In the genomic region with DNA sequence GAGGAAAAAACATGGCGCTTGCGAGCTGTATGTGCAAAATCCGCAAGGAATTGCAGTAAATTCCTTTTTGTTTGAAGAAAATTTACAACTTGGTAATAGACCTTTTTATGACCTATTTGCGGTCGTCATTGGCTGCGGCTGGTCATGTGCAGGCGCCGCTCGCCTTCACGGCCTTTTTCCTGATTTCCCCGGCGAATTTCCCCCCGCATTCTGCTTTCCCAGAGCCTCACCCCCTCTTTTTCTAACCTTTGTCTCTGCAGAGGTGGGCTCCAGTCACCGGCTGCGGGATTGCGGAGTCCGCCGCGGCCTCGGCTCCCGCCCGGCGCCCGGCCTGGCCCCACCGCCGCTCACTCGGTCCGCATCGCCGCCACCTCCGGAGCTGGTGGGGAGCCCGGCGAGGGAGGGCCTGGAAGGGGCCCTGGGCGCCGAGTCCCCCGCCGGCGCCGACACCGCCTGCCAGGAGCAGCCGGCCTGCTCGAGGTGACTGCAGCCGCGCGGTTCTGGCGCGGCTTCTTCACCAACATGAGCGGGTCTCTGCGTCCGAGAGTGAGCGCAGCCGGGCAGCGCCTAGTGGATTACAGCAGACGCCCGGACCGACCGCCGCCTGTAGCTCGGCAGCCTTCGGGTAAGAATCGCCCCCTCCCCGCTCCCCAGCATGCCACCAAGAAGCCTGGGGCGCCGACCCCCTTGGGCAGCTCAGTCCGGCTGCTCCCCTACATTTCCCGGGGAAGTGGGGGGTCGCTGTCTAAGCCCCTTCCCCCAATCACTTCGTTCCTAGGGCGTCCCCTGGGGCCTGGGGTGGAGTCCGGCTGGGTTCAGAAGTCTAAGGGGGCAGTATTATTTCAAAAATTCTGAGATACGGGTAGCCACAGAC, we compare ENCODE assay signal across 6 cellular contexts. TPM values are rescaled to one million over a fixed set of nuclear protein-coding genes. Genes with fewer than 3 reads are reported as not detected.
DNase-seq lines count a peak whose midpoint lies in the region; ATAC-seq and TF ChIP-seq lines count a peak whose summit lies in the region.

No MANE protein-coding gene starts in this region.

- peaks cover 40% of the 10 kb centered on the region for H3K4me1 Mint-ChIP-seq in activated naive CD8-positive, alpha-beta T cell (ENCODE audit: low read depth)
- H3K4me1 Mint-ChIP-seq in activated naive CD8-positive, alpha-beta T cell treated with anti-CD3 and anti-CD28 coated beads for 36 hours = peaks cover 31% of the 10 kb centered on the region
- peaks cover 20% of the 10 kb centered on the region for H3K4me1 Mint-ChIP-seq in type B pancreatic cell (ENCODE audit: unreplicated experiment)

- no peak for ATAC-seq in GM18498 (IDR thresholded peaks at IDR 0.05; ENCODE audit: unreplicated experiment)

- H3K9me3 Mint-ChIP-seq in activated naive CD8-positive, alpha-beta T cell (ENCODE audit: low read depth) = no peaks in the 10 kb centered on the region
- H3K9me3 Mint-ChIP-seq in activated naive CD8-positive, alpha-beta T cell treated with anti-CD3 and anti-CD28 coated beads for 36 hours = peaks cover 6% of the 10 kb centered on the region
- H3K9me3 Mint-ChIP-seq in type B pancreatic cell = peaks cover 3% of the 10 kb centered on the region

- no peak for DNase-seq in activated naive CD8-positive, alpha-beta T cell treated with anti-CD3 and anti-CD28 coated beads for 36 hours
- DNase-seq in glomerular visceral epithelial cell (ENCODE audit: extremely low spot score) = peak; percentile 66
- DNase-seq in type B pancreatic cell (ENCODE audit: extremely low spot score, unreplicated experiment) = no peak
- no peak for DNase-seq in Kasumi-1 (lab: John Stamatoyannopoulos, UW)

- peaks cover 5% of the 10 kb centered on the region for H3K36me3 Mint-ChIP-seq in activated naive CD8-positive, alpha-beta T cell
- H3K36me3 Mint-ChIP-seq in activated naive CD8-positive, alpha-beta T cell treated with anti-CD3 and anti-CD28 coated beads for 36 hours = peaks cover 9% of the 10 kb centered on the region
- peaks cover 3% of the 10 kb centered on the region for H3K36me3 Mint-ChIP-seq in type B pancreatic cell

- peak overlapping the region; percentile 64 for H3K4me3 Mint-ChIP-seq in activated naive CD8-positive, alpha-beta T cell
- no peak overlapping the region for H3K4me3 Mint-ChIP-seq in activated naive CD8-positive, alpha-beta T cell treated with anti-CD3 and anti-CD28 coated beads for 36 hours
- peak overlapping the region; percentile 90 for H3K4me3 Mint-ChIP-seq in type B pancreatic cell

- no peak overlapping the region for H3K27ac Mint-ChIP-seq in activated naive CD8-positive, alpha-beta T cell
- H3K27ac Mint-ChIP-seq in activated naive CD8-positive, alpha-beta T cell treated with anti-CD3 and anti-CD28 coated beads for 36 hours = no peak overlapping the region
- H3K27ac Mint-ChIP-seq in type B pancreatic cell = peak overlapping the region; percentile 78

- peaks cover 73% of the 10 kb centered on the region for H3K27me3 Mint-ChIP-seq in activated naive CD8-positive, alpha-beta T cell
- peaks cover 93% of the 10 kb centered on the region for H3K27me3 Mint-ChIP-seq in activated naive CD8-positive, alpha-beta T cell treated with anti-CD3 and anti-CD28 coated beads for 36 hours
- peaks cover 96% of the 10 kb centered on the region for H3K27me3 Mint-ChIP-seq in type B pancreatic cell

- peak; percentile 22 for TF ChIP-seq CTCF in type B pancreatic cell (conservative IDR thresholded peaks at IDR 0.05)

RNA-seq across cellular contexts. Expression of a gene that starts 7.1 kb away (rescaled TPM):
- not detected for total RNA-seq in activated naive CD8-positive, alpha-beta T cell treated with anti-CD3 and anti-CD28 coated beads for 36 hours
- 2.8 TPM in 1 of 2 replicates, not detected in the other for total RNA-seq in type B pancreatic cell (ENCODE audit: low replicate concordance)

RNA-seq across cellular contexts. Expression of a gene that starts 14.1 kb away (rescaled TPM):
- total RNA-seq in activated naive CD8-positive, alpha-beta T cell treated with anti-CD3 and anti-CD28 coated beads for 36 hours = not detected
- total RNA-seq in type B pancreatic cell (ENCODE audit: low replicate concordance) = 0.19 and 1.5 TPM in 2 replicates

RNA-seq across cellular contexts. Expression of a gene that starts 14.7 kb away (rescaled TPM):
- total RNA-seq in activated naive CD8-positive, alpha-beta T cell treated with anti-CD3 and anti-CD28 coated beads for 36 hours = not detected
- total RNA-seq in type B pancreatic cell (ENCODE audit: low replicate concordance) = 37.0 TPM in 1 of 2 replicates, not detected in the other

RNA-seq across cellular contexts. Expression of a gene that starts 20.0 kb away (rescaled TPM):
- not detected for total RNA-seq in activated naive CD8-positive, alpha-beta T cell treated with anti-CD3 and anti-CD28 coated beads for 36 hours
- 0.19 and 0.56 TPM in 2 replicates for total RNA-seq in type B pancreatic cell (ENCODE audit: low replicate concordance)

RNA-seq across cellular contexts. Expression of a gene that starts 20.5 kb away (rescaled TPM):
- total RNA-seq in activated naive CD8-positive, alpha-beta T cell treated with anti-CD3 and anti-CD28 coated beads for 36 hours = not detected
- 25.4 TPM in 1 of 2 replicates, not detected in the other for total RNA-seq in type B pancreatic cell (ENCODE audit: low replicate concordance)
